2 cellular contexts compared by ENCODE assay signal in the genomic region with DNA sequence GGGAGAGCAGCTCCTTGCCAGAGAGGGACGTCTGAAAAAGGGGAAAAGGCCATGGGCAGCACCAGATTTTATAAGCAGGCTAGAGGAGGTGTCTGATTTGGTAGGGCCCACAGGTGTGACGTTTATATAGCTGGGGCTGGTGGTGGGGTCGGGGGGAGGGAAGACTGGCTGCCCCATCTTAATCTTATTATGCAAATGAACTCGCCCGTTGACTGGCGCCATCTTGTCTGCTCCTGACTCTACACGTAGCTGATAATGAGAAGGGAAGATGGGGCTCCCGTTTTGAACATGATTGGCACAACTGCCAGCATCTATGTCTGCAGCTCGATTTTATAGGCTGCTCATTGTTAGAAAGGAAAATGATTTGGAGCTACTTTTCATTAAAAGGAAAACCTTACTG.
TF ChIP-seq lines count a peak whose summit lies in the region.

No MANE protein-coding gene starts in this region.

TF ChIP-seq in GM23338, 12 proteins besides CTCF, POLR2A, EP300 and RAD21 (continues in another document):
- TF ChIP-seq, protein P1, sequence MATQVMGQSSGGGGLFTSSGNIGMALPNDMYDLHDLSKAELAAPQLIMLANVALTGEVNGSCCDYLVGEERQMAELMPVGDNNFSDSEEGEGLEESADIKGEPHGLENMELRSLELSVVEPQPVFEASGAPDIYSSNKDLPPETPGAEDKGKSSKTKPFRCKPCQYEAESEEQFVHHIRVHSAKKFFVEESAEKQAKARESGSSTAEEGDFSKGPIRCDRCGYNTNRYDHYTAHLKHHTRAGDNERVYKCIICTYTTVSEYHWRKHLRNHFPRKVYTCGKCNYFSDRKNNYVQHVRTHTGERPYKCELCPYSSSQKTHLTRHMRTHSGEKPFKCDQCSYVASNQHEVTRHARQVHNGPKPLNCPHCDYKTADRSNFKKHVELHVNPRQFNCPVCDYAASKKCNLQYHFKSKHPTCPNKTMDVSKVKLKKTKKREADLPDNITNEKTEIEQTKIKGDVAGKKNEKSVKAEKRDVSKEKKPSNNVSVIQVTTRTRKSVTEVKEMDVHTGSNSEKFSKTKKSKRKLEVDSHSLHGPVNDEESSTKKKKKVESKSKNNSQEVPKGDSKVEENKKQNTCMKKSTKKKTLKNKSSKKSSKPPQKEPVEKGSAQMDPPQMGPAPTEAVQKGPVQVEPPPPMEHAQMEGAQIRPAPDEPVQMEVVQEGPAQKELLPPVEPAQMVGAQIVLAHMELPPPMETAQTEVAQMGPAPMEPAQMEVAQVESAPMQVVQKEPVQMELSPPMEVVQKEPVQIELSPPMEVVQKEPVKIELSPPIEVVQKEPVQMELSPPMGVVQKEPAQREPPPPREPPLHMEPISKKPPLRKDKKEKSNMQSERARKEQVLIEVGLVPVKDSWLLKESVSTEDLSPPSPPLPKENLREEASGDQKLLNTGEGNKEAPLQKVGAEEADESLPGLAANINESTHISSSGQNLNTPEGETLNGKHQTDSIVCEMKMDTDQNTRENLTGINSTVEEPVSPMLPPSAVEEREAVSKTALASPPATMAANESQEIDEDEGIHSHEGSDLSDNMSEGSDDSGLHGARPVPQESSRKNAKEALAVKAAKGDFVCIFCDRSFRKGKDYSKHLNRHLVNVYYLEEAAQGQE (IDR thresholded peaks at IDR 0.05; ENCODE audit: unreplicated experiment), result no peak
- TF ChIP-seq, protein P2, sequence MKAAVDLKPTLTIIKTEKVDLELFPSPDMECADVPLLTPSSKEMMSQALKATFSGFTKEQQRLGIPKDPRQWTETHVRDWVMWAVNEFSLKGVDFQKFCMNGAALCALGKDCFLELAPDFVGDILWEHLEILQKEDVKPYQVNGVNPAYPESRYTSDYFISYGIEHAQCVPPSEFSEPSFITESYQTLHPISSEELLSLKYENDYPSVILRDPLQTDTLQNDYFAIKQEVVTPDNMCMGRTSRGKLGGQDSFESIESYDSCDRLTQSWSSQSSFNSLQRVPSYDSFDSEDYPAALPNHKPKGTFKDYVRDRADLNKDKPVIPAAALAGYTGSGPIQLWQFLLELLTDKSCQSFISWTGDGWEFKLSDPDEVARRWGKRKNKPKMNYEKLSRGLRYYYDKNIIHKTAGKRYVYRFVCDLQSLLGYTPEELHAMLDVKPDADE (IDR thresholded peaks at IDR 0.05), result no peak
- no peak for TF ChIP-seq EZH2phosphoT487 (IDR thresholded peaks at IDR 0.05; ENCODE audit: unreplicated experiment)
- no peak for TF ChIP-seq EZH2 (IDR thresholded peaks at IDR 0.05; ENCODE audit: low read depth, unreplicated experiment)
- TF ChIP-seq CREB1 (CRISPR knock-in tag; IDR thresholded peaks at IDR 0.05; ENCODE audit: low read depth), result no peak
- no peak for TF ChIP-seq STAT1 (IDR thresholded peaks at IDR 0.05; ENCODE audit: unreplicated experiment)
- TF ChIP-seq ZNF331 (CRISPR knock-in tag; IDR thresholded peaks at IDR 0.05; ENCODE audit: low read depth), result no peak
- TF ChIP-seq POLR2AphosphoS5 (IDR thresholded peaks at IDR 0.05; ENCODE audit: low read depth), result no peak
- TF ChIP-seq JUNB (IDR thresholded peaks at IDR 0.05; ENCODE audit: unreplicated experiment), result no peak
- no peak for TF ChIP-seq ZNF114 (CRISPR knock-in tag; IDR thresholded peaks at IDR 0.05)

TF ChIP-seq in K562, 482 proteins besides CTCF, POLR2A, EP300 and RAD21 (continued from another document):
- TF ChIP-seq THAP12 (CRISPR knock-in tag; IDR thresholded peaks at IDR 0.05), result no peak
- no peak for TF ChIP-seq FOXJ3 (CRISPR knock-in tag; IDR thresholded peaks at IDR 0.05)
- TF ChIP-seq, protein P3, sequence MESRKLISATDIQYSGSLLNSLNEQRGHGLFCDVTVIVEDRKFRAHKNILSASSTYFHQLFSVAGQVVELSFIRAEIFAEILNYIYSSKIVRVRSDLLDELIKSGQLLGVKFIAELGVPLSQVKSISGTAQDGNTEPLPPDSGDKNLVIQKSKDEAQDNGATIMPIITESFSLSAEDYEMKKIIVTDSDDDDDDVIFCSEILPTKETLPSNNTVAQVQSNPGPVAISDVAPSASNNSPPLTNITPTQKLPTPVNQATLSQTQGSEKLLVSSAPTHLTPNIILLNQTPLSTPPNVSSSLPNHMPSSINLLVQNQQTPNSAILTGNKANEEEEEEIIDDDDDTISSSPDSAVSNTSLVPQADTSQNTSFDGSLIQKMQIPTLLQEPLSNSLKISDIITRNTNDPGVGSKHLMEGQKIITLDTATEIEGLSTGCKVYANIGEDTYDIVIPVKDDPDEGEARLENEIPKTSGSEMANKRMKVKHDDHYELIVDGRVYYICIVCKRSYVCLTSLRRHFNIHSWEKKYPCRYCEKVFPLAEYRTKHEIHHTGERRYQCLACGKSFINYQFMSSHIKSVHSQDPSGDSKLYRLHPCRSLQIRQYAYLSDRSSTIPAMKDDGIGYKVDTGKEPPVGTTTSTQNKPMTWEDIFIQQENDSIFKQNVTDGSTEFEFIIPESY (CRISPR knock-in tag; IDR thresholded peaks at IDR 0.05), result no peak
- TF ChIP-seq, protein P4, sequence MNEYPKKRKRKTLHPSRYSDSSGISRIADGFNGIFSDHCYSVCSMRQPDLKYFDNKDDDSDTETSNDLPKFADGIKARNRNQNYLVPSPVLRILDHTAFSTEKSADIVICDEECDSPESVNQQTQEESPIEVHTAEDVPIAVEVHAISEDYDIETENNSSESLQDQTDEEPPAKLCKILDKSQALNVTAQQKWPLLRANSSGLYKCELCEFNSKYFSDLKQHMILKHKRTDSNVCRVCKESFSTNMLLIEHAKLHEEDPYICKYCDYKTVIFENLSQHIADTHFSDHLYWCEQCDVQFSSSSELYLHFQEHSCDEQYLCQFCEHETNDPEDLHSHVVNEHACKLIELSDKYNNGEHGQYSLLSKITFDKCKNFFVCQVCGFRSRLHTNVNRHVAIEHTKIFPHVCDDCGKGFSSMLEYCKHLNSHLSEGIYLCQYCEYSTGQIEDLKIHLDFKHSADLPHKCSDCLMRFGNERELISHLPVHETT (CRISPR knock-in tag; conservative IDR thresholded peaks at IDR 0.05 in 1 of 2, IDR thresholded peaks at IDR 0.05 in 1 of 2), result no peak
- TF ChIP-seq, protein P5, sequence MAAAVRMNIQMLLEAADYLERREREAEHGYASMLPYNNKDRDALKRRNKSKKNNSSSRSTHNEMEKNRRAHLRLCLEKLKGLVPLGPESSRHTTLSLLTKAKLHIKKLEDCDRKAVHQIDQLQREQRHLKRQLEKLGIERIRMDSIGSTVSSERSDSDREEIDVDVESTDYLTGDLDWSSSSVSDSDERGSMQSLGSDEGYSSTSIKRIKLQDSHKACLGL (CRISPR knock-in tag; IDR thresholded peaks at IDR 0.05; ENCODE audit: borderline replicate concordance, poor library complexity, severe bottlenecking), result no peak
- no peak for TF ChIP-seq ZNF444 (CRISPR knock-in tag; IDR thresholded peaks at IDR 0.05)
- TF ChIP-seq KDM1A (IDR thresholded peaks at IDR 0.05), result no peak
- TF ChIP-seq ETV1 (tag; conservative IDR thresholded peaks at IDR 0.05; ENCODE audit: low read depth), result no peak
- no peak for TF ChIP-seq SREBF1 (IDR thresholded peaks at IDR 0.05; ENCODE audit: borderline replicate concordance, low read depth, low read length)
- TF ChIP-seq, protein P6, sequence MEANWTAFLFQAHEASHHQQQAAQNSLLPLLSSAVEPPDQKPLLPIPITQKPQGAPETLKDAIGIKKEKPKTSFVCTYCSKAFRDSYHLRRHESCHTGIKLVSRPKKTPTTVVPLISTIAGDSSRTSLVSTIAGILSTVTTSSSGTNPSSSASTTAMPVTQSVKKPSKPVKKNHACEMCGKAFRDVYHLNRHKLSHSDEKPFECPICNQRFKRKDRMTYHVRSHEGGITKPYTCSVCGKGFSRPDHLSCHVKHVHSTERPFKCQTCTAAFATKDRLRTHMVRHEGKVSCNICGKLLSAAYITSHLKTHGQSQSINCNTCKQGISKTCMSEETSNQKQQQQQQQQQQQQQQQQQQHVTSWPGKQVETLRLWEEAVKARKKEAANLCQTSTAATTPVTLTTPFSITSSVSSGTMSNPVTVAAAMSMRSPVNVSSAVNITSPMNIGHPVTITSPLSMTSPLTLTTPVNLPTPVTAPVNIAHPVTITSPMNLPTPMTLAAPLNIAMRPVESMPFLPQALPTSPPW (CRISPR knock-in tag; IDR thresholded peaks at IDR 0.05), result peak; percentile 18; the same call in 1 of the 2 replicates
- TF ChIP-seq, protein P7, sequence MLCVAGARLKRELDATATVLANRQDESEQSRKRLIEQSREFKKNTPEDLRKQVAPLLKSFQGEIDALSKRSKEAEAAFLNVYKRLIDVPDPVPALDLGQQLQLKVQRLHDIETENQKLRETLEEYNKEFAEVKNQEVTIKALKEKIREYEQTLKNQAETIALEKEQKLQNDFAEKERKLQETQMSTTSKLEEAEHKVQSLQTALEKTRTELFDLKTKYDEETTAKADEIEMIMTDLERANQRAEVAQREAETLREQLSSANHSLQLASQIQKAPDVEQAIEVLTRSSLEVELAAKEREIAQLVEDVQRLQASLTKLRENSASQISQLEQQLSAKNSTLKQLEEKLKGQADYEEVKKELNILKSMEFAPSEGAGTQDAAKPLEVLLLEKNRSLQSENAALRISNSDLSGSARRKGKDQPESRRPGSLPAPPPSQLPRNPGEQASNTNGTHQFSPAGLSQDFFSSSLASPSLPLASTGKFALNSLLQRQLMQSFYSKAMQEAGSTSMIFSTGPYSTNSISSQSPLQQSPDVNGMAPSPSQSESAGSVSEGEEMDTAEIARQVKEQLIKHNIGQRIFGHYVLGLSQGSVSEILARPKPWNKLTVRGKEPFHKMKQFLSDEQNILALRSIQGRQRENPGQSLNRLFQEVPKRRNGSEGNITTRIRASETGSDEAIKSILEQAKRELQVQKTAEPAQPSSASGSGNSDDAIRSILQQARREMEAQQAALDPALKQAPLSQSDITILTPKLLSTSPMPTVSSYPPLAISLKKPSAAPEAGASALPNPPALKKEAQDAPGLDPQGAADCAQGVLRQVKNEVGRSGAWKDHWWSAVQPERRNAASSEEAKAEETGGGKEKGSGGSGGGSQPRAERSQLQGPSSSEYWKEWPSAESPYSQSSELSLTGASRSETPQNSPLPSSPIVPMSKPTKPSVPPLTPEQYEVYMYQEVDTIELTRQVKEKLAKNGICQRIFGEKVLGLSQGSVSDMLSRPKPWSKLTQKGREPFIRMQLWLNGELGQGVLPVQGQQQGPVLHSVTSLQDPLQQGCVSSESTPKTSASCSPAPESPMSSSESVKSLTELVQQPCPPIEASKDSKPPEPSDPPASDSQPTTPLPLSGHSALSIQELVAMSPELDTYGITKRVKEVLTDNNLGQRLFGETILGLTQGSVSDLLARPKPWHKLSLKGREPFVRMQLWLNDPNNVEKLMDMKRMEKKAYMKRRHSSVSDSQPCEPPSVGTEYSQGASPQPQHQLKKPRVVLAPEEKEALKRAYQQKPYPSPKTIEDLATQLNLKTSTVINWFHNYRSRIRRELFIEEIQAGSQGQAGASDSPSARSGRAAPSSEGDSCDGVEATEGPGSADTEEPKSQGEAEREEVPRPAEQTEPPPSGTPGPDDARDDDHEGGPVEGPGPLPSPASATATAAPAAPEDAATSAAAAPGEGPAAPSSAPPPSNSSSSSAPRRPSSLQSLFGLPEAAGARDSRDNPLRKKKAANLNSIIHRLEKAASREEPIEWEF (CRISPR knock-in tag; IDR thresholded peaks at IDR 0.05), result no peak
- TF ChIP-seq ESRRA (IDR thresholded peaks at IDR 0.05; ENCODE audit: borderline replicate concordance, low read depth), result no peak
- TF ChIP-seq HDAC6 (IDR thresholded peaks at IDR 0.05; ENCODE audit: low read depth, low read length), result no peak
